Comparison of ENCODE assay signal across 9 cellular contexts in the genomic region with DNA sequence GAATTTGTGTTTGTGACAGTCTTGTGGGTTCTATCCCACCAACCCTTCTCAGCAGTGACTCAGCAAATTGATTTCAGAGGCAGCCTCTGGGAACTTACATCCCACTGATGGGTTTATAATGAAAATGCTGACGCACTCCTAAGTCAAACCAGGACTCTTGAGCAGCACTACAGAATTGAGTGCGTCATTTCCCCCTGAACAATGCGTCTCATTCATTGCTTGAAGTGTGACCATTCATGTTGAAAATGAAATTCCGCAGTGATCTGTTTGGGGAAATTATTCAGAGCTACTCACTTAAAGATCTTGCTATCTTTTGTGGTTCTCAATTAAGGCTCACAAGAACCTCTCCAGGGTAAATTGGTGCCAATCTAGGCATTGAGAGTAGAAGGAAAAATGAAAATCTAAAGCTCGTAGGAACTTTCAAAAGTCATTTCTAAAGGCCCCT.
DNase-seq lines count a peak whose midpoint lies in the region; ATAC-seq lines count a peak whose summit lies in the region.
"Had no signal": no experiment of that assay in that cellular context is flagged by ENCODE, and none has a peak within 500 bp of the region (broad histone marks: within the 10 kb centered on the region; RNA-seq: fewer than 3 reads in every experiment).

No MANE protein-coding gene starts in this region.

- H3K27me3 Mint-ChIP-seq in T-helper 17 cell: peaks cover 42% of the 10 kb centered on the region

- H3K4me3 Mint-ChIP-seq in T-helper 17 cell: no peak overlapping the region

- peak; percentile 5 to 19 for DNase-seq in activated CD4-positive, alpha-beta T cell treated with anti-CD3 and anti-CD28 coated beads, Interleukin-2, amount 50 U/mL, for 48 hours
- no peak for DNase-seq in activated CD4-positive, alpha-beta T cell treated with anti-CD3 and anti-CD28 coated beads for 1 hour
- DNase-seq in NCI-H510A treated with DMSO at 0.1 percent for 48 hours (lab: John Stamatoyannopoulos, UW) (peak; percentile 35), skeletal muscle cell (ENCODE audit: low read depth) (peak; percentile 44), T-helper 17 cell (no peak), DMS153 treated with DMSO at 0.1 percent for 48 hours (lab: John Stamatoyannopoulos, UW; ENCODE audit: unreplicated experiment) (no peak)
- no peak for DNase-seq in effector CD4-positive, alpha-beta T cell

- H3K27ac Mint-ChIP-seq in T-helper 17 cell: no peak overlapping the region

- H3K4me3 ChIP-seq in skeletal muscle cell (ENCODE audit: low read depth, low read length): no peak overlapping the region
- H3K4me3 ChIP-seq: BLaER1 had no signal

- no peaks in the 10 kb centered on the region for H3K36me3 Mint-ChIP-seq in T-helper 17 cell (ENCODE audit: low read depth)

- H3K9me3 ChIP-seq in T-helper 17 cell (ENCODE audit: control insufficient read depth, low read length, poor library complexity, severe bottlenecking): no peaks in the 10 kb centered on the region
- H3K9me3 ChIP-seq: BLaER1 had no signal

- ATAC-seq in HG02678 (IDR thresholded peaks at IDR 0.05; ENCODE audit: unreplicated experiment) (peak; percentile 98), T-helper 17 cell (no peak)

- H3K4me1 Mint-ChIP-seq in T-helper 17 cell: no peaks in the 10 kb centered on the region

Comparison
In these comparisons a context has a peak if more than half of its experiments do, and no peak if none do; other contexts are left out.
1. DNase-seq: peak in activated CD4-positive, alpha-beta T cell treated with anti-CD3 and anti-CD28 coated beads, Interleukin-2, amount 50 U/mL, for 48 hours (2 of 2), NCI-H510A treated with DMSO at 0.1 percent for 48 hours (single experiment) and skeletal muscle cell (single experiment); none in activated CD4-positive, alpha-beta T cell treated with anti-CD3 and anti-CD28 coated beads for 1 hour (single experiment), effector CD4-positive, alpha-beta T cell (single experiment), T-helper 17 cell (0 of 3) and DMS153 treated with DMSO at 0.1 percent for 48 hours (single experiment).